ENCODE assay signal across 2 cellular contexts in the genomic region with DNA sequence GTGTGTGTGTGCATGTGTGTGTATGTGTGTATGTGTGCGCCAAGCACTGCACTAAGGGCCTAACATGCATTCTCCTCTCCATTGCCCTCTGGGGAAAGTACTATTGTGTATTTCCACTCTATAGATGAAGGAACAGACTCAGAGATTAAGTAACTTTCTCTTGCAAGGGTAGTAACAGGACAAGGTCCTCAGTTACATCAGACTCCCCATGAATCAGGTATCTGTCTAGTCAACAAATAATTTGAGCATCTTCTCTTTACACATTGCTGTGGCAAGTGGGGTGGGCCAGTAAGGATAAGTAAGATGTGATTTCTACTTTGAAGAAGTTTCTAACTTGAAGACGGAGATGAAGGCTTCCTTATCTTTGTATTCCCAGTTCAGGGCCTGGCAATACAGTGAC.
A peak's percentile ranks its signal among the peaks of the same experiment; 100 is the strongest.
TF ChIP-seq lines count a peak whose summit lies in the region.

No MANE protein-coding gene starts in this region.

TF ChIP-seq in A549, 52 proteins besides CTCF, POLR2A, EP300 and RAD21 (continued from another document):
- TF ChIP-seq MAFK (IDR thresholded peaks at IDR 0.05; ENCODE audit: partially characterized antibody) (peak; percentile 23), CHD4 (IDR thresholded peaks at IDR 0.05; ENCODE audit: borderline replicate concordance) (no peak)

TF ChIP-seq in WTC11, 78 proteins besides CTCF, POLR2A, EP300 and RAD21 (continued from another document):
- peak; percentile 84 for TF ChIP-seq GABPB1 (CRISPR knock-in tag; IDR thresholded peaks at IDR 0.05)
